ENCODE assay signal across 1 cellular context in the genomic region with DNA sequence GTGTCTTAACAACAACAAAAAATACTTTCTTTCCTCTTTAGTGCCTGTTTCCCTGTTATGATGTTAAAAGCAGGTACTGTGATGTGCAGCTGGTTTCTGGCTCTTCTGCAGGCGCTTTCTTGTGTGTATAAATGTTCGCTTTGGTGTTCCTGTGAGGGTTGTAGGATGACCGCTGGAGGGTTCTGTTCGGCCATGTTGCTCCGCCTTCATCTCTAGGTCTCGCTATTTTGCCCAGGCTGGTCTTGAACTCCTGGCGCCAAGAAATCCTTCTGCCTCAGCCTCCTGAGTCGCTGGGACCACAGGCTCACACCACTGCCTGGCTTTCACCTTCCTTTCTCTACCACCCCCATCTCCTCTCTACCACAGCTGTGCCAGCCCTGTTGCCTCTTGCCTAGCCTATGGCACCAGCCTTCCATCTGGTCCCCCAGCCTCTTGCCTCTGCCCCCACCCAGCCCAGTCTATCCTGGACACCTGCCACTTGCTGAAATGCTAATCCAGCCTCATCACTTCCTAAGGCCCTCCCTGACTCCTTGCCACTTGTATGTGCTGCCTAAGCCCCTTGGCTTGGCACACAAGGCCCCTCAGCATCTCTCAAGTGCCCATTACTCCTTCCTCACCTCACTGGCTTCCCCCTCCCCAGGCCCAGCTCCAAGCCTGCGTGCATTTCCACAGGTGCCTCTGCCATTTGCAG.
TF ChIP-seq lines count a peak whose summit lies in the region.

No MANE protein-coding gene starts in this region.

TF ChIP-seq in GM23338, 12 proteins besides CTCF, POLR2A, EP300 and RAD21 (continued from another document):
- TF ChIP-seq, protein P1, sequence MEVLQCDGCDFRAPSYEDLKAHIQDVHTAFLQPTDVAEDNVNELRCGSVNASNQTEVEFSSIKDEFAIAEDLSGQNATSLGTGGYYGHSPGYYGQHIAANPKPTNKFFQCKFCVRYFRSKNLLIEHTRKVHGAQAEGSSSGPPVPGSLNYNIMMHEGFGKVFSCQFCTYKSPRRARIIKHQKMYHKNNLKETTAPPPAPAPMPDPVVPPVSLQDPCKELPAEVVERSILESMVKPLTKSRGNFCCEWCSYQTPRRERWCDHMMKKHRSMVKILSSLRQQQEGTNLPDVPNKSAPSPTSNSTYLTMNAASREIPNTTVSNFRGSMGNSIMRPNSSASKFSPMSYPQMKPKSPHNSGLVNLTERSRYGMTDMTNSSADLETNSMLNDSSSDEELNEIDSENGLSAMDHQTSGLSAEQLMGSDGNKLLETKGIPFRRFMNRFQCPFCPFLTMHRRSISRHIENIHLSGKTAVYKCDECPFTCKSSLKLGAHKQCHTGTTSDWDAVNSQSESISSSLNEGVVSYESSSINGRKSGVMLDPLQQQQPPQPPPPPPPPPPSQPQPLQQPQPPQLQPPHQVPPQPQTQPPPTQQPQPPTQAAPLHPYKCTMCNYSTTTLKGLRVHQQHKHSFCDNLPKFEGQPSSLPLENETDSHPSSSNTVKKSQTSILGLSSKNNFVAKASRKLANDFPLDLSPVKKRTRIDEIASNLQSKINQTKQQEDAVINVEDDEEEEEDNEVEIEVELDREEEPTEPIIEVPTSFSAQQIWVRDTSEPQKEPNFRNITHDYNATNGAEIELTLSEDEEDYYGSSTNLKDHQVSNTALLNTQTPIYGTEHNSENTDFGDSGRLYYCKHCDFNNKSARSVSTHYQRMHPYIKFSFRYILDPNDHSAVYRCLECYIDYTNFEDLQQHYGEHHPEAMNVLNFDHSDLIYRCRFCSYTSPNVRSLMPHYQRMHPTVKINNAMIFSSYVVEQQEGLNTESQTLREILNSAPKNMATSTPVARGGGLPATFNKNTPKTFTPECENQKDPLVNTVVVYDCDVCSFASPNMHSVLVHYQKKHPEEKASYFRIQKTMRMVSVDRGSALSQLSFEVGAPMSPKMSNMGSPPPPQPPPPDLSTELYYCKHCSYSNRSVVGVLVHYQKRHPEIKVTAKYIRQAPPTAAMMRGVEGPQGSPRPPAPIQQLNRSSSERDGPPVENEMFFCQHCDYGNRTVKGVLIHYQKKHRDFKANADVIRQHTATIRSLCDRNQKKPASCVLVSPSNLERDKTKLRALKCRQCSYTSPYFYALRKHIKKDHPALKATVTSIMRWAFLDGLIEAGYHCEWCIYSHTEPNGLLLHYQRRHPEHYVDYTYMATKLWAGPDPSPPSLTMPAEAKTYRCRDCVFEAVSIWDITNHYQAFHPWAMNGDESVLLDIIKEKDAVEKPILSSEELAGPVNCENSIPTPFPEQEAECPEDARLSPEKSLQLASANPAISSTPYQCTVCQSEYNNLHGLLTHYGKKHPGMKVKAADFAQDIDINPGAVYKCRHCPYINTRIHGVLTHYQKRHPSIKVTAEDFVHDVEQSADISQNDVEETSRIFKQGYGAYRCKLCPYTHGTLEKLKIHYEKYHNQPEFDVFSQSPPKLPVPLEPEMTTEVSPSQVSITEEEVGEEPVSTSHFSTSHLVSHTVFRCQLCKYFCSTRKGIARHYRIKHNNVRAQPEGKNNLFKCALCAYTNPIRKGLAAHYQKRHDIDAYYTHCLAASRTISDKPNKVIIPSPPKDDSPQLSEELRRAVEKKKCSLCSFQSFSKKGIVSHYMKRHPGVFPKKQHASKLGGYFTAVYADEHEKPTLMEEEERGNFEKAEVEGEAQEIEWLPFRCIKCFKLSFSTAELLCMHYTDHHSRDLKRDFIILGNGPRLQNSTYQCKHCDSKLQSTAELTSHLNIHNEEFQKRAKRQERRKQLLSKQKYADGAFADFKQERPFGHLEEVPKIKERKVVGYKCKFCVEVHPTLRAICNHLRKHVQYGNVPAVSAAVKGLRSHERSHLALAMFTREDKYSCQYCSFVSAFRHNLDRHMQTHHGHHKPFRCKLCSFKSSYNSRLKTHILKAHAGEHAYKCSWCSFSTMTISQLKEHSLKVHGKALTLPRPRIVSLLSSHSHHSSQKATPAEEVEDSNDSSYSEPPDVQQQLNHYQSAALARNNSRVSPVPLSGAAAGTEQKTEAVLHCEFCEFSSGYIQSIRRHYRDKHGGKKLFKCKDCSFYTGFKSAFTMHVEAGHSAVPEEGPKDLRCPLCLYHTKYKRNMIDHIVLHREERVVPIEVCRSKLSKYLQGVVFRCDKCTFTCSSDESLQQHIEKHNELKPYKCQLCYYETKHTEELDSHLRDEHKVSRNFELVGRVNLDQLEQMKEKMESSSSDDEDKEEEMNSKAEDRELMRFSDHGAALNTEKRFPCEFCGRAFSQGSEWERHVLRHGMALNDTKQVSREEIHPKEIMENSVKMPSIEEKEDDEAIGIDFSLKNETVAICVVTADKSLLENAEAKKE (CRISPR knock-in tag; IDR thresholded peaks at IDR 0.05), result no peak
- TF ChIP-seq CREB1 (CRISPR knock-in tag; IDR thresholded peaks at IDR 0.05; ENCODE audit: low read depth) (no peak), EZH2phosphoT487 (IDR thresholded peaks at IDR 0.05; ENCODE audit: unreplicated experiment) (no peak), STAT1 (IDR thresholded peaks at IDR 0.05; ENCODE audit: unreplicated experiment) (no peak), ZNF114 (CRISPR knock-in tag; IDR thresholded peaks at IDR 0.05) (no peak)
- TF ChIP-seq, protein P2, sequence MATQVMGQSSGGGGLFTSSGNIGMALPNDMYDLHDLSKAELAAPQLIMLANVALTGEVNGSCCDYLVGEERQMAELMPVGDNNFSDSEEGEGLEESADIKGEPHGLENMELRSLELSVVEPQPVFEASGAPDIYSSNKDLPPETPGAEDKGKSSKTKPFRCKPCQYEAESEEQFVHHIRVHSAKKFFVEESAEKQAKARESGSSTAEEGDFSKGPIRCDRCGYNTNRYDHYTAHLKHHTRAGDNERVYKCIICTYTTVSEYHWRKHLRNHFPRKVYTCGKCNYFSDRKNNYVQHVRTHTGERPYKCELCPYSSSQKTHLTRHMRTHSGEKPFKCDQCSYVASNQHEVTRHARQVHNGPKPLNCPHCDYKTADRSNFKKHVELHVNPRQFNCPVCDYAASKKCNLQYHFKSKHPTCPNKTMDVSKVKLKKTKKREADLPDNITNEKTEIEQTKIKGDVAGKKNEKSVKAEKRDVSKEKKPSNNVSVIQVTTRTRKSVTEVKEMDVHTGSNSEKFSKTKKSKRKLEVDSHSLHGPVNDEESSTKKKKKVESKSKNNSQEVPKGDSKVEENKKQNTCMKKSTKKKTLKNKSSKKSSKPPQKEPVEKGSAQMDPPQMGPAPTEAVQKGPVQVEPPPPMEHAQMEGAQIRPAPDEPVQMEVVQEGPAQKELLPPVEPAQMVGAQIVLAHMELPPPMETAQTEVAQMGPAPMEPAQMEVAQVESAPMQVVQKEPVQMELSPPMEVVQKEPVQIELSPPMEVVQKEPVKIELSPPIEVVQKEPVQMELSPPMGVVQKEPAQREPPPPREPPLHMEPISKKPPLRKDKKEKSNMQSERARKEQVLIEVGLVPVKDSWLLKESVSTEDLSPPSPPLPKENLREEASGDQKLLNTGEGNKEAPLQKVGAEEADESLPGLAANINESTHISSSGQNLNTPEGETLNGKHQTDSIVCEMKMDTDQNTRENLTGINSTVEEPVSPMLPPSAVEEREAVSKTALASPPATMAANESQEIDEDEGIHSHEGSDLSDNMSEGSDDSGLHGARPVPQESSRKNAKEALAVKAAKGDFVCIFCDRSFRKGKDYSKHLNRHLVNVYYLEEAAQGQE (IDR thresholded peaks at IDR 0.05; ENCODE audit: unreplicated experiment), result no peak
